In genomic region chr16:51854401-51854951, GRCh38 we compare ENCODE assay signal across 22 cellular contexts.
"Had no signal": no experiment of that assay in that cellular context is flagged by ENCODE, and none has a peak within 500 bp of the region (broad histone marks: within the 10 kb centered on the region; RNA-seq: fewer than 3 reads in every experiment).

No MANE protein-coding gene starts in this region.

- H3K4me3 ChIP-seq: breast epithelium, coronary artery, gastroesophageal sphincter, heart left ventricle, left ventricle myocardium inferior, mucosa of descending colon, psoas muscle, right lobe of liver, smooth muscle cell, stomach, testis had no signal

- H3K4me1 ChIP-seq: breast epithelium, gastroesophageal sphincter, heart left ventricle, left ventricle myocardium inferior, psoas muscle, right lobe of liver, stomach, testis had no signal

- DNase-seq: activated CD4-positive, alpha-beta T cell treated with anti-CD3 and anti-CD28 coated beads, Interleukin-2, amount 50 U/mL, for 1 hour; activated CD8-positive, alpha-beta memory T cell treated with anti-CD3 and anti-CD28 coated beads for 24 hours; activated CD8-positive, alpha-beta memory T cell treated with anti-CD3 and anti-CD28 coated beads, Interleukin-2, amount 50 U/mL, for 48 hours; activated effector memory CD4-positive, alpha-beta T cell treated with Interleukin-2 at 50 U/mL for 16 hours; activated naive CD4-positive, alpha-beta T cell treated with anti-CD3 and anti-CD28 coated beads, Interleukin-2, amount 50 U/mL, for 16 hours; activated T-cell treated with anti-CD3 and anti-CD28 coated beads, Interleukin-2, amount 50 U/mL, for 48 hours; aorta; heart left ventricle; immature natural killer cell; kidney glomerular epithelial cell; left ventricle myocardium inferior; mucosa of descending colon; naive thymus-derived CD4-positive, alpha-beta T cell; psoas muscle; right lobe of liver; stimulated activated CD4-positive, alpha-beta T cell treated with anti-CD3 and anti-CD28 coated beads, Interleukin-4, amount 100 ng/mL, for 24 hours; stomach; testis had no signal

- H3K36me3 ChIP-seq: breast epithelium, gastroesophageal sphincter, heart left ventricle, left ventricle myocardium inferior, right lobe of liver, stomach had no signal

- H3K27ac ChIP-seq: breast epithelium, coronary artery, gastroesophageal sphincter, heart left ventricle, left ventricle myocardium inferior, psoas muscle, right lobe of liver, stomach, testis had no signal

- H3K27me3 ChIP-seq: breast epithelium, gastroesophageal sphincter, heart left ventricle, right lobe of liver, stomach, testis had no signal

- H3K9me3 ChIP-seq: gastroesophageal sphincter, mucosa of descending colon, psoas muscle, right lobe of liver, stomach, testis had no signal
